ENCODE assay signal across 4 cellular contexts in genomic region chr9:34134521-34134920, GRCh38.
"Had no signal": no experiment of that assay in that cellular context is flagged by ENCODE, and none has a peak within 500 bp of the region (broad histone marks: within the 10 kb centered on the region; RNA-seq: fewer than 3 reads in every experiment).

No MANE protein-coding gene starts in this region.

- ATAC-seq: GM23338 had no signal

- H3K4me3 Mint-ChIP-seq: GM23338, H9 had no signal

- H3K4me3 ChIP-seq: GM23338 had no signal

- H2AFZ ChIP-seq: GM23338 had no signal

- H3K27ac Mint-ChIP-seq: GM23338, H9 had no signal

- H3K4me2 ChIP-seq: GM23338 had no signal

- DNase-seq: H9, HCEC 1CT, IMR-90 had no signal
